ENCODE assay signal across 21 cellular contexts in genomic region chr22:46961591-46962290, GRCh38.
"Had no signal": no experiment of that assay in that cellular context is flagged by ENCODE, and none has a peak within 500 bp of the region (broad histone marks: within the 10 kb centered on the region; RNA-seq: fewer than 3 reads in every experiment).

No MANE protein-coding gene starts in this region.

- H3K9me3 Mint-ChIP-seq: activated CD4-positive, alpha-beta memory T cell treated with anti-CD3 and anti-CD28 coated beads, Interleukin-2, amount 10 ng/mL, durations not matched to agents 7 days and 5 days; activated CD4-positive, alpha-beta T cell treated with anti-CD3 and anti-CD28 coated beads, Interleukin-2, amount 10 ng/mL, durations not matched to agents 24 days and 14 days; activated naive CD4-positive, alpha-beta T cell treated with anti-CD3 and anti-CD28 coated beads, Interleukin-2, amount 50 U/mL, for 24 hours; activated T-helper 1 cell treated with anti-CD3 and anti-CD28 coated beads, Interleukin-12 subunit alpha, Interleukin-12 subunit beta, Interleukin-2, Interleukin-4 antibody, amounts not matched to agents 30 ng/mL and 10 ng/mL and 1 ng/mL, durations not matched to agents 14 hours and 24 hours and 36 hours; immature natural killer cell; mesothelial cell of epicardium; stimulated activated naive CD8-positive, alpha-beta T cell treated with anti-CD3 and anti-CD28 coated beads, Interleukin-15, Interleukin-2, amounts not matched to agents 100 ng/mL and 50 ng/mL, for 24 hours had no signal

- H3K9me3 ChIP-seq: adrenal gland, ascending aorta, left ventricle myocardium inferior, prostate gland, SK-N-SH, transverse colon had no signal

- DNase-seq: activated CD4-positive, alpha-beta memory T cell treated with anti-CD3 and anti-CD28 coated beads, Interleukin-2, amount 10 ng/mL, durations not matched to agents 7 days and 5 days; activated CD4-positive, alpha-beta T cell treated with anti-CD3 and anti-CD28 coated beads, Interleukin-2, amount 10 ng/mL, durations not matched to agents 24 days and 14 days; activated gamma-delta T cell; central memory CD4-positive, alpha-beta T cell; dermis blood vessel endothelial cell; effector CD8-positive, alpha-beta T cell; foreskin keratinocyte; immature natural killer cell; left ventricle myocardium inferior; SK-N-SH; stimulated activated CD4-positive, alpha-beta T cell treated with anti-CD3 and anti-CD28 coated beads, Interleukin-12 subunit alpha, Interleukin-12 subunit beta, amount 100 ng/mL, for 4 hours; stimulated activated CD4-positive, alpha-beta T cell treated with anti-CD3 and anti-CD28 coated beads, Interleukin-4, amount 100 ng/mL, for 4 hours; transverse colon had no signal

- H3K9ac ChIP-seq: SK-N-SH had no signal

- H3K27ac Mint-ChIP-seq: activated CD4-positive, alpha-beta memory T cell treated with anti-CD3 and anti-CD28 coated beads, Interleukin-2, amount 10 ng/mL, durations not matched to agents 7 days and 5 days; activated CD4-positive, alpha-beta T cell treated with anti-CD3 and anti-CD28 coated beads, Interleukin-2, amount 10 ng/mL, durations not matched to agents 24 days and 14 days; activated naive CD4-positive, alpha-beta T cell treated with anti-CD3 and anti-CD28 coated beads, Interleukin-2, amount 50 U/mL, for 24 hours; activated T-helper 1 cell treated with anti-CD3 and anti-CD28 coated beads, Interleukin-12 subunit alpha, Interleukin-12 subunit beta, Interleukin-2, Interleukin-4 antibody, amounts not matched to agents 30 ng/mL and 10 ng/mL and 1 ng/mL, durations not matched to agents 14 hours and 24 hours and 36 hours; mesothelial cell of epicardium; stimulated activated naive CD8-positive, alpha-beta T cell treated with anti-CD3 and anti-CD28 coated beads, Interleukin-15, Interleukin-2, amounts not matched to agents 100 ng/mL and 50 ng/mL, for 24 hours had no signal

- H3K36me3 Mint-ChIP-seq: mesothelial cell of epicardium had no signal

- H3K27ac ChIP-seq: adrenal gland, ascending aorta, foreskin keratinocyte, left ventricle myocardium inferior, prostate gland, transverse colon had no signal

- ATAC-seq: activated CD4-positive, CD25-positive, alpha-beta regulatory T cell treated with anti-CD3 and anti-CD28 coated beads, Interleukin-2, amount 50 U/mL, for 24 hours; foreskin keratinocyte had no signal

- H3K27me3 Mint-ChIP-seq: activated CD4-positive, alpha-beta memory T cell treated with anti-CD3 and anti-CD28 coated beads, Interleukin-2, amount 10 ng/mL, durations not matched to agents 7 days and 5 days; activated CD4-positive, alpha-beta T cell treated with anti-CD3 and anti-CD28 coated beads, Interleukin-2, amount 10 ng/mL, durations not matched to agents 24 days and 14 days; activated naive CD4-positive, alpha-beta T cell treated with anti-CD3 and anti-CD28 coated beads, Interleukin-2, amount 50 U/mL, for 24 hours; stimulated activated naive CD8-positive, alpha-beta T cell treated with anti-CD3 and anti-CD28 coated beads, Interleukin-15, Interleukin-2, amounts not matched to agents 100 ng/mL and 50 ng/mL, for 24 hours had no signal

- H3K4me3 ChIP-seq: adrenal gland, ascending aorta, left ventricle myocardium inferior, prostate gland, transverse colon had no signal

- H3K4me3 Mint-ChIP-seq: activated CD4-positive, alpha-beta memory T cell treated with anti-CD3 and anti-CD28 coated beads, Interleukin-2, amount 10 ng/mL, durations not matched to agents 7 days and 5 days; activated CD4-positive, alpha-beta T cell treated with anti-CD3 and anti-CD28 coated beads, Interleukin-2, amount 10 ng/mL, durations not matched to agents 24 days and 14 days; activated naive CD4-positive, alpha-beta T cell treated with anti-CD3 and anti-CD28 coated beads, Interleukin-2, amount 50 U/mL, for 24 hours; activated T-helper 1 cell treated with anti-CD3 and anti-CD28 coated beads, Interleukin-12 subunit alpha, Interleukin-12 subunit beta, Interleukin-2, Interleukin-4 antibody, amounts not matched to agents 30 ng/mL and 10 ng/mL and 1 ng/mL, durations not matched to agents 14 hours and 24 hours and 36 hours; immature natural killer cell; mesothelial cell of epicardium; stimulated activated naive CD8-positive, alpha-beta T cell treated with anti-CD3 and anti-CD28 coated beads, Interleukin-15, Interleukin-2, amounts not matched to agents 100 ng/mL and 50 ng/mL, for 24 hours had no signal

- H3K4me1 ChIP-seq: adrenal gland, ascending aorta, foreskin keratinocyte, left ventricle myocardium inferior, prostate gland, transverse colon had no signal

- H3K27me3 ChIP-seq: adrenal gland, ascending aorta, foreskin keratinocyte, transverse colon had no signal

- H3K36me3 ChIP-seq: adrenal gland, ascending aorta, left ventricle myocardium inferior, prostate gland, transverse colon had no signal

- H3K4me1 Mint-ChIP-seq: activated CD4-positive, alpha-beta memory T cell treated with anti-CD3 and anti-CD28 coated beads, Interleukin-2, amount 10 ng/mL, durations not matched to agents 7 days and 5 days; activated CD4-positive, alpha-beta T cell treated with anti-CD3 and anti-CD28 coated beads, Interleukin-2, amount 10 ng/mL, durations not matched to agents 24 days and 14 days; mesothelial cell of epicardium had no signal
